In genomic region chr14:93003945-93004698, GRCh38 we compare ENCODE assay signal across 16 cellular contexts.
DNase-seq lines count a peak whose midpoint lies in the region; ATAC-seq and TF ChIP-seq lines count a peak whose summit lies in the region.
"Had no signal": no experiment of that assay in that cellular context is flagged by ENCODE, and none has a peak within 500 bp of the region (broad histone marks: within the 10 kb centered on the region; RNA-seq: fewer than 3 reads in every experiment).

No MANE protein-coding gene starts in this region.

- peak overlapping the region in 1 of 3 experiments; percentile 1; a peak in 4 of 7 replicates for H3K27ac Mint-ChIP-seq in H9
- H3K27ac Mint-ChIP-seq in activated T-helper 17 cell treated with anti-CD3 and anti-CD28 coated beads, Interleukin-2, amount 50 U/mL, for 72 hours = peak overlapping the region; percentile 1
- no peak overlapping the region for H3K27ac Mint-ChIP-seq in T-cell
- H3K27ac Mint-ChIP-seq: activated CD4-positive, alpha-beta memory T cell treated with anti-CD3 and anti-CD28 coated beads for 36 hours; activated T-helper 1 cell treated with anti-CD3 and anti-CD28 coated beads, Interleukin-12 subunit alpha, Interleukin-12 subunit beta, Interleukin-2, Interleukin-4 antibody, amounts not matched to agents 30 ng/mL and 10 ng/mL and 1 ng/mL, durations not matched to agents 14 hours and 24 hours and 36 hours had no signal

- H3K14ac ChIP-seq in H9 (ENCODE audit: insufficient read depth, low read length) = no peak overlapping the region; the same call in 1 of the 2 replicates

- no peak overlapping the region for H2BK12ac ChIP-seq in H9 (ENCODE audit: insufficient read length, low read depth, low read length)

- no peak overlapping the region for H3K4me2 ChIP-seq in H9 (ENCODE audit: insufficient read depth, insufficient read length, low read length)

- H3K4me3 Mint-ChIP-seq in H9 (no peak overlapping the region), T-cell (no peak overlapping the region)
- no peak overlapping the region for H3K4me3 Mint-ChIP-seq in activated T-helper 17 cell treated with anti-CD3 and anti-CD28 coated beads, Interleukin-2, amount 50 U/mL, for 72 hours
- H3K4me3 Mint-ChIP-seq: activated CD4-positive, alpha-beta memory T cell treated with anti-CD3 and anti-CD28 coated beads for 36 hours; activated T-helper 1 cell treated with anti-CD3 and anti-CD28 coated beads, Interleukin-12 subunit alpha, Interleukin-12 subunit beta, Interleukin-2, Interleukin-4 antibody, amounts not matched to agents 30 ng/mL and 10 ng/mL and 1 ng/mL, durations not matched to agents 14 hours and 24 hours and 36 hours had no signal

- POLR2A ChIA-PET in T-cell (lab: Charles Lee) = no interaction called here

- H2BK20ac ChIP-seq in H9 (ENCODE audit: low read depth, low read length, poor library complexity, severe bottlenecking) = no peak overlapping the region

- no peak overlapping the region for H2AK5ac ChIP-seq in H9 (ENCODE audit: insufficient read length, low read length)

- H3K27me3 ChIP-seq in H9 (ENCODE audit: insufficient read depth, low read length) = no peaks in the 10 kb centered on the region
- H3K27me3 ChIP-seq: SJSA1 had no signal

- H3T11ph ChIP-seq in H9 (ENCODE audit: low read length) = no peak overlapping the region

- no CpG with 5 or more reads among the region's 18 CpGs for WGBS in H9 (ENCODE audit: extremely low coverage, insufficient read length, low lambda C conversion rate)

- H4K20me1 ChIP-seq in H9 (ENCODE audit: control insufficient read depth, insufficient read depth, insufficient read length) = no peaks in the 10 kb centered on the region

- TF ChIP-seq CTCF in H9 (conservative IDR thresholded peaks at IDR 0.05) = no peak
- no peak for TF ChIP-seq CTCF in fibroblast of mammary gland (conservative IDR thresholded peaks at IDR 0.05; ENCODE audit: control insufficient read depth, insufficient read depth, low read depth, low read length)

- H4K91ac ChIP-seq in H9 (ENCODE audit: insufficient read length, low read depth, low read length) = no peak overlapping the region

- H3K23ac ChIP-seq in H9 (ENCODE audit: insufficient read length, low read depth, low read length) = no peak overlapping the region

- intact Hi-C loops in sciatic nerve (cut with DNase I) = no loop called here

- H3K56ac ChIP-seq in H9 (ENCODE audit: insufficient read length, low read depth, low read length) = no peak overlapping the region

- no peak overlapping the region for H3K4ac ChIP-seq in H9 (ENCODE audit: low read depth, low read length)

- peaks cover 5% of the 10 kb centered on the region for H3K79me1 ChIP-seq in H9 (ENCODE audit: insufficient read depth, low read depth, low read length, poor library complexity, severe bottlenecking)

- no peak overlapping the region for H3K4me3 ChIP-seq in fibroblast of mammary gland (ENCODE audit: control insufficient read depth, low read depth, low read length)
- H3K4me3 ChIP-seq: SJSA1 had no signal

- H4K5ac ChIP-seq in H9 (ENCODE audit: insufficient read length, low read depth, low read length) = no peak overlapping the region

- H3K9ac ChIP-seq in H9 (ENCODE audit: extremely low read depth, insufficient read length, low read length) = no peak overlapping the region

- DNase-seq in H9 (no peak), fibroblast of mammary gland (ENCODE audit: low read depth) (peak; percentile 28), sciatic nerve (ENCODE audit: low spot score) (no peak), NCI-H146 (lab: John Stamatoyannopoulos, UW) (no peak), T-cell (no peak), GOT3 (lab: John Stamatoyannopoulos, UW) (no peak)
- DNase-seq: activated CD4-positive, alpha-beta memory T cell treated with anti-CD3 and anti-CD28 coated beads for 36 hours; DMS153; left colon; NCI-H1048; NCI-H2227 treated with DMSO at 0.1 percent for 48 hours; stimulated activated CD4-positive, alpha-beta T cell treated with anti-CD3 and anti-CD28 coated beads, Interleukin-15, amount 100 ng/mL, for 24 hours had no signal

- no peak for ATAC-seq in activated T-helper 17 cell treated with anti-CD3 and anti-CD28 coated beads, Interleukin-2, amount 50 U/mL, for 72 hours (replicated peaks)
- ATAC-seq in sciatic nerve (peak; percentile 19), HG03469 (IDR thresholded peaks at IDR 0.05; ENCODE audit: unreplicated experiment) (no peak), T-cell (replicated peaks in 1 of 4) (no peak)
- ATAC-seq: left colon had no signal

- H3K9me3 Mint-ChIP-seq in H9 (no peaks in the 10 kb centered on the region), T-cell (no peaks in the 10 kb centered on the region)
- no peaks in the 10 kb centered on the region for H3K9me3 Mint-ChIP-seq in activated T-helper 17 cell treated with anti-CD3 and anti-CD28 coated beads, Interleukin-2, amount 50 U/mL, for 72 hours
- H3K9me3 Mint-ChIP-seq: activated CD4-positive, alpha-beta memory T cell treated with anti-CD3 and anti-CD28 coated beads for 36 hours; activated T-helper 1 cell treated with anti-CD3 and anti-CD28 coated beads, Interleukin-12 subunit alpha, Interleukin-12 subunit beta, Interleukin-2, Interleukin-4 antibody, amounts not matched to agents 30 ng/mL and 10 ng/mL and 1 ng/mL, durations not matched to agents 14 hours and 24 hours and 36 hours had no signal

- H3K79me2 ChIP-seq in H9 (ENCODE audit: insufficient read depth, low read length) = no peaks in the 10 kb centered on the region

- H3K18ac ChIP-seq in H9 (ENCODE audit: insufficient read length, low read depth, low read length) = peak overlapping the region; percentile 12

- no peaks in the 10 kb centered on the region for H3K4me1 ChIP-seq in H9 (ENCODE audit: insufficient read depth, low read length)

- H3K4me1 Mint-ChIP-seq in H9 (peaks cover 17 to 30% of the 10 kb centered on the region in 2 experiments), T-cell (peaks cover 8 to 17% (median 14%) of the 10 kb centered on the region in 3 donors)
- H3K4me1 Mint-ChIP-seq in activated T-helper 17 cell treated with anti-CD3 and anti-CD28 coated beads, Interleukin-2, amount 50 U/mL, for 72 hours = peaks cover 4% of the 10 kb centered on the region

- H3K36me3 Mint-ChIP-seq in H9 (ENCODE audit: insufficient read depth in 1 of 3, low read depth in 3 of 3) = no peaks in the 10 kb centered on the region; a peak in 3 of 7 replicates
- H3K36me3 Mint-ChIP-seq in activated T-helper 17 cell treated with anti-CD3 and anti-CD28 coated beads, Interleukin-2, amount 50 U/mL, for 72 hours (ENCODE audit: low read depth) = no peaks in the 10 kb centered on the region
- peaks cover 12% of the 10 kb centered on the region for H3K36me3 Mint-ChIP-seq in T-cell
- H3K36me3 Mint-ChIP-seq: activated CD4-positive, alpha-beta memory T cell treated with anti-CD3 and anti-CD28 coated beads for 36 hours had no signal

- H2BK120ac ChIP-seq in H9 (ENCODE audit: low read depth, low read length, poor library complexity, severe bottlenecking) = no peak overlapping the region

- H3K9me3 ChIP-seq in H9 (ENCODE audit: control insufficient read depth, low read depth, low read length) = no peaks in the 10 kb centered on the region
- H3K9me3 ChIP-seq: SJSA1 had no signal

- H2BK5ac ChIP-seq in H9 (ENCODE audit: insufficient read length, low read length) = no peak overlapping the region

- CTCF ChIA-PET in T-cell (lab: Charles Lee) = no interaction called here

- H3K23me2 ChIP-seq in H9 (ENCODE audit: insufficient read length, low read depth, low read length, poor library complexity, severe bottlenecking) = no peaks in the 10 kb centered on the region

- H4K8ac ChIP-seq in H9 (replicated peaks; ENCODE audit: insufficient read length, low read depth, low read length) = no peak overlapping the region

- H3K27ac ChIP-seq in H9 (ENCODE audit: insufficient read length, low read depth, low read length) = no peak overlapping the region
- H3K27ac ChIP-seq: SJSA1 had no signal

- H2BK15ac ChIP-seq in H9 (ENCODE audit: low read depth, low read length) = no peak overlapping the region

- H3K27me3 Mint-ChIP-seq in H9 (ENCODE audit: low read depth) (no peaks in the 10 kb centered on the region; the same call in 1 of the 2 replicates), T-cell (no peaks in the 10 kb centered on the region)
- no peaks in the 10 kb centered on the region for H3K27me3 Mint-ChIP-seq in activated T-helper 17 cell treated with anti-CD3 and anti-CD28 coated beads, Interleukin-2, amount 50 U/mL, for 72 hours
- H3K27me3 Mint-ChIP-seq: activated CD4-positive, alpha-beta memory T cell treated with anti-CD3 and anti-CD28 coated beads for 36 hours had no signal

- no peak overlapping the region for H2AFZ ChIP-seq in H9 (ENCODE audit: low read length)
